ENCODE assay signal across 1 cellular context in genomic region chr17:19377602-19378415, GRCh38.
TF ChIP-seq lines count a peak whose summit lies in the region.

No MANE protein-coding gene starts in this region.

TF ChIP-seq in HEK293, 187 proteins besides CTCF, POLR2A, EP300 and RAD21 (continued from another document and continues in another):
- TF ChIP-seq, protein P1, sequence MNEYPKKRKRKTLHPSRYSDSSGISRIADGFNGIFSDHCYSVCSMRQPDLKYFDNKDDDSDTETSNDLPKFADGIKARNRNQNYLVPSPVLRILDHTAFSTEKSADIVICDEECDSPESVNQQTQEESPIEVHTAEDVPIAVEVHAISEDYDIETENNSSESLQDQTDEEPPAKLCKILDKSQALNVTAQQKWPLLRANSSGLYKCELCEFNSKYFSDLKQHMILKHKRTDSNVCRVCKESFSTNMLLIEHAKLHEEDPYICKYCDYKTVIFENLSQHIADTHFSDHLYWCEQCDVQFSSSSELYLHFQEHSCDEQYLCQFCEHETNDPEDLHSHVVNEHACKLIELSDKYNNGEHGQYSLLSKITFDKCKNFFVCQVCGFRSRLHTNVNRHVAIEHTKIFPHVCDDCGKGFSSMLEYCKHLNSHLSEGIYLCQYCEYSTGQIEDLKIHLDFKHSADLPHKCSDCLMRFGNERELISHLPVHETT (tag by site-specific recombination; IDR thresholded peaks at IDR 0.05) = peak; percentile 91
- TF ChIP-seq ZNF701 (tag by site-specific recombination; IDR thresholded peaks at IDR 0.05) (no peak), ZNF416 (tag by site-specific recombination; IDR thresholded peaks at IDR 0.05) (no peak), KLF9 (tag by site-specific recombination; IDR thresholded peaks at IDR 0.05; ENCODE audit: low read depth) (peak; percentile 51), ZBTB48 (tag by site-specific recombination; IDR thresholded peaks at IDR 0.05) (no peak), ZBTB17 (tag by site-specific recombination; IDR thresholded peaks at IDR 0.05) (peak; percentile 90), ZNF664 (tag by site-specific recombination; IDR thresholded peaks at IDR 0.05) (no peak), ZBTB21 (tag by site-specific recombination; IDR thresholded peaks at IDR 0.05) (peak; percentile 65; the same call in 1 of the 2 replicates), YY2 (tag by site-specific recombination; IDR thresholded peaks at IDR 0.05) (peak; percentile 60; the same call in 1 of the 2 replicates), ZSCAN30 (tag by site-specific recombination; IDR thresholded peaks at IDR 0.05) (peak; percentile 67), ZNF76 (tag by site-specific recombination; IDR thresholded peaks at IDR 0.05; ENCODE audit: borderline replicate concordance, low read depth) (peak; percentile 93), PBX3 (CRISPR knock-in tag; IDR thresholded peaks at IDR 0.05) (no peak; the same call in 1 of the 2 replicates), ZNF157 (tag by site-specific recombination; IDR thresholded peaks at IDR 0.05) (no peak), ZNF488 (tag by site-specific recombination; IDR thresholded peaks at IDR 0.05) (no peak), ZBTB20 (tag by site-specific recombination; IDR thresholded peaks at IDR 0.05) (peak; percentile 36; the same call in 1 of the 2 replicates), PRDM6 (tag by site-specific recombination; IDR thresholded peaks at IDR 0.05) (no peak), PRDM4 (tag by site-specific recombination; IDR thresholded peaks at IDR 0.05) (no peak), YY1 (tag by site-specific recombination; IDR thresholded peaks at IDR 0.05) (peak; percentile 50; the same call in 1 of the 2 replicates), ZNF292 (tag by site-specific recombination; IDR thresholded peaks at IDR 0.05; ENCODE audit: borderline replicate concordance, low read depth) (no peak), ZNF549 (tag by site-specific recombination; IDR thresholded peaks at IDR 0.05) (no peak), KLF1 (tag by site-specific recombination; IDR thresholded peaks at IDR 0.05) (peak; percentile 79), ZNF169 (tag by site-specific recombination; IDR thresholded peaks at IDR 0.05) (no peak), ZNF658 (tag by site-specific recombination; IDR thresholded peaks at IDR 0.05) (no peak), KLF17 (tag by site-specific recombination; IDR thresholded peaks at IDR 0.05) (peak; percentile 70), ZNF600 (tag by site-specific recombination; IDR thresholded peaks at IDR 0.05) (peak; percentile 71; the same call in 1 of the 2 replicates), ZBTB8A (tag by site-specific recombination; IDR thresholded peaks at IDR 0.05) (peak; percentile 96), ZNF426 (tag by site-specific recombination; IDR thresholded peaks at IDR 0.05) (no peak), ZBTB7A (tag by site-specific recombination; IDR thresholded peaks at IDR 0.05; ENCODE audit: low read depth) (no peak), ZNF48 (tag by site-specific recombination; IDR thresholded peaks at IDR 0.05) (no peak)
- TF ChIP-seq, protein P2, sequence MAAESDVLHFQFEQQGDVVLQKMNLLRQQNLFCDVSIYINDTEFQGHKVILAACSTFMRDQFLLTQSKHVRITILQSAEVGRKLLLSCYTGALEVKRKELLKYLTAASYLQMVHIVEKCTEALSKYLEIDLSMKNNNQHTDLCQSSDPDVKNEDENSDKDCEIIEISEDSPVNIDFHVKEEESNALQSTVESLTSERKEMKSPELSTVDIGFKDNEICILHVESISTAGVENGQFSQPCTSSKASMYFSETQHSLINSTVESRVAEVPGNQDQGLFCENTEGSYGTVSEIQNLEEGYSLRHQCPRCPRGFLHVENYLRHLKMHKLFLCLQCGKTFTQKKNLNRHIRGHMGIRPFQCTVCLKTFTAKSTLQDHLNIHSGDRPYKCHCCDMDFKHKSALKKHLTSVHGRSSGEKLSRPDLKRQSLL (tag by site-specific recombination; IDR thresholded peaks at IDR 0.05) = peak; percentile 35; the same call in 1 of the 2 replicates
- TF ChIP-seq, protein P3, sequence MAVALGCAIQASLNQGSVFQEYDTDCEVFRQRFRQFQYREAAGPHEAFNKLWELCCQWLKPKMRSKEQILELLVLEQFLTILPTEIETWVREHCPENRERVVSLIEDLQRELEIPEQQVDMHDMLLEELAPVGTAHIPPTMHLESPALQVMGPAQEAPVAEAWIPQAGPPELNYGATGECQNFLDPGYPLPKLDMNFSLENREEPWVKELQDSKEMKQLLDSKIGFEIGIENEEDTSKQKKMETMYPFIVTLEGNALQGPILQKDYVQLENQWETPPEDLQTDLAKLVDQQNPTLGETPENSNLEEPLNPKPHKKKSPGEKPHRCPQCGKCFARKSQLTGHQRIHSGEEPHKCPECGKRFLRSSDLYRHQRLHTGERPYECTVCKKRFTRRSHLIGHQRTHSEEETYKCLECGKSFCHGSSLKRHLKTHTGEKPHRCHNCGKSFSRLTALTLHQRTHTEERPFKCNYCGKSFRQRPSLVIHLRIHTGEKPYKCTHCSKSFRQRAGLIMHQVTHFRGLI (tag by site-specific recombination; IDR thresholded peaks at IDR 0.05) = peak; percentile 92
- TF ChIP-seq, protein P4, sequence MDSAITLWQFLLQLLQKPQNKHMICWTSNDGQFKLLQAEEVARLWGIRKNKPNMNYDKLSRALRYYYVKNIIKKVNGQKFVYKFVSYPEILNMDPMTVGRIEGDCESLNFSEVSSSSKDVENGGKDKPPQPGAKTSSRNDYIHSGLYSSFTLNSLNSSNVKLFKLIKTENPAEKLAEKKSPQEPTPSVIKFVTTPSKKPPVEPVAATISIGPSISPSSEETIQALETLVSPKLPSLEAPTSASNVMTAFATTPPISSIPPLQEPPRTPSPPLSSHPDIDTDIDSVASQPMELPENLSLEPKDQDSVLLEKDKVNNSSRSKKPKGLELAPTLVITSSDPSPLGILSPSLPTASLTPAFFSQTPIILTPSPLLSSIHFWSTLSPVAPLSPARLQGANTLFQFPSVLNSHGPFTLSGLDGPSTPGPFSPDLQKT (IDR thresholded peaks at IDR 0.05; ENCODE audit: borderline replicate concordance, low read depth, low read length) = peak; percentile 83; the same call in 1 of the 2 replicates
- TF ChIP-seq, protein P5, sequence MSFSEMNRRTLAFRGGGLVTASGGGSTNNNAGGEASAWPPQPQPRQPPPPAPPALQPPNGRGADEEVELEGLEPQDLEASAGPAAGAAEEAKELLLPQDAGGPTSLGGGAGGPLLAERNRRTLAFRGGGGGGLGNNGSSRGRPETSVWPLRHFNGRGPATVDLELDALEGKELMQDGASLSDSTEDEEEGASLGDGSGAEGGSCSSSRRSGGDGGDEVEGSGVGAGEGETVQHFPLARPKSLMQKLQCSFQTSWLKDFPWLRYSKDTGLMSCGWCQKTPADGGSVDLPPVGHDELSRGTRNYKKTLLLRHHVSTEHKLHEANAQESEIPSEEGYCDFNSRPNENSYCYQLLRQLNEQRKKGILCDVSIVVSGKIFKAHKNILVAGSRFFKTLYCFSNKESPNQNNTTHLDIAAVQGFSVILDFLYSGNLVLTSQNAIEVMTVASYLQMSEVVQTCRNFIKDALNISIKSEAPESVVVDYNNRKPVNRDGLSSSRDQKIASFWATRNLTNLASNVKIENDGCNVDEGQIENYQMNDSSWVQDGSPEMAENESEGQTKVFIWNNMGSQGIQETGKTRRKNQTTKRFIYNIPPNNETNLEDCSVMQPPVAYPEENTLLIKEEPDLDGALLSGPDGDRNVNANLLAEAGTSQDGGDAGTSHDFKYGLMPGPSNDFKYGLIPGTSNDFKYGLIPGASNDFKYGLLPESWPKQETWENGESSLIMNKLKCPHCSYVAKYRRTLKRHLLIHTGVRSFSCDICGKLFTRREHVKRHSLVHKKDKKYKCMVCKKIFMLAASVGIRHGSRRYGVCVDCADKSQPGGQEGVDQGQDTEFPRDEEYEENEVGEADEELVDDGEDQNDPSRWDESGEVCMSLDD (tag by site-specific recombination; IDR thresholded peaks at IDR 0.05) = peak; percentile 98
- TF ChIP-seq, protein P6, sequence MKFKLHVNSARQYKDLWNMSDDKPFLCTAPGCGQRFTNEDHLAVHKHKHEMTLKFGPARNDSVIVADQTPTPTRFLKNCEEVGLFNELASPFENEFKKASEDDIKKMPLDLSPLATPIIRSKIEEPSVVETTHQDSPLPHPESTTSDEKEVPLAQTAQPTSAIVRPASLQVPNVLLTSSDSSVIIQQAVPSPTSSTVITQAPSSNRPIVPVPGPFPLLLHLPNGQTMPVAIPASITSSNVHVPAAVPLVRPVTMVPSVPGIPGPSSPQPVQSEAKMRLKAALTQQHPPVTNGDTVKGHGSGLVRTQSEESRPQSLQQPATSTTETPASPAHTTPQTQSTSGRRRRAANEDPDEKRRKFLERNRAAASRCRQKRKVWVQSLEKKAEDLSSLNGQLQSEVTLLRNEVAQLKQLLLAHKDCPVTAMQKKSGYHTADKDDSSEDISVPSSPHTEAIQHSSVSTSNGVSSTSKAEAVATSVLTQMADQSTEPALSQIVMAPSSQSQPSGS (tag by site-specific recombination; IDR thresholded peaks at IDR 0.05; ENCODE audit: low read depth) = no peak
- TF ChIP-seq, protein P7, sequence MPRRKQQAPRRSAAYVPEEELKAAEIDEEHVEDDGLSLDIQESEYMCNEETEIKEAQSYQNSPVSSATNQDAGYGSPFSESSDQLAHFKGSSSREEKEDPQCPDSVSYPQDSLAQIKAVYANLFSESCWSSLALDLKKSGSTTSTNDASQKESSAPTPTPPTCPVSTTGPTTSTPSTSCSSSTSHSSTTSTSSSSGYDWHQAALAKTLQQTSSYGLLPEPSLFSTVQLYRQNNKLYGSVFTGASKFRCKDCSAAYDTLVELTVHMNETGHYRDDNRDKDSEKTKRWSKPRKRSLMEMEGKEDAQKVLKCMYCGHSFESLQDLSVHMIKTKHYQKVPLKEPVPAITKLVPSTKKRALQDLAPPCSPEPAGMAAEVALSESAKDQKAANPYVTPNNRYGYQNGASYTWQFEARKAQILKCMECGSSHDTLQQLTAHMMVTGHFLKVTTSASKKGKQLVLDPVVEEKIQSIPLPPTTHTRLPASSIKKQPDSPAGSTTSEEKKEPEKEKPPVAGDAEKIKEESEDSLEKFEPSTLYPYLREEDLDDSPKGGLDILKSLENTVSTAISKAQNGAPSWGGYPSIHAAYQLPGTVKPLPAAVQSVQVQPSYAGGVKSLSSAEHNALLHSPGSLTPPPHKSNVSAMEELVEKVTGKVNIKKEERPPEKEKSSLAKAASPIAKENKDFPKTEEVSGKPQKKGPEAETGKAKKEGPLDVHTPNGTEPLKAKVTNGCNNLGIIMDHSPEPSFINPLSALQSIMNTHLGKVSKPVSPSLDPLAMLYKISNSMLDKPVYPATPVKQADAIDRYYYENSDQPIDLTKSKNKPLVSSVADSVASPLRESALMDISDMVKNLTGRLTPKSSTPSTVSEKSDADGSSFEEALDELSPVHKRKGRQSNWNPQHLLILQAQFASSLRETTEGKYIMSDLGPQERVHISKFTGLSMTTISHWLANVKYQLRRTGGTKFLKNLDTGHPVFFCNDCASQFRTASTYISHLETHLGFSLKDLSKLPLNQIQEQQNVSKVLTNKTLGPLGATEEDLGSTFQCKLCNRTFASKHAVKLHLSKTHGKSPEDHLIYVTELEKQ (tag by site-specific recombination; IDR thresholded peaks at IDR 0.05; ENCODE audit: borderline replicate concordance) = no peak
- TF ChIP-seq, protein P8, sequence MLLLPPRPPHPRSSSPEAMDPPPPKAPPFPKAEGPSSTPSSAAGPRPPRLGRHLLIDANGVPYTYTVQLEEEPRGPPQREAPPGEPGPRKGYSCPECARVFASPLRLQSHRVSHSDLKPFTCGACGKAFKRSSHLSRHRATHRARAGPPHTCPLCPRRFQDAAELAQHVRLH (tag by site-specific recombination; IDR thresholded peaks at IDR 0.05) = peak; percentile 93; the same call in 1 of the 2 replicates
